14 cellular contexts compared by ENCODE assay signal in genomic region chr21:45236481-45236880, GRCh38. TPM values are rescaled to one million over a fixed set of nuclear protein-coding genes. Genes with fewer than 3 reads are reported as not detected.
DNase-seq lines count a peak whose midpoint lies in the region; ATAC-seq and TF ChIP-seq lines count a peak whose summit lies in the region.
"Had no signal": no experiment of that assay in that cellular context is flagged by ENCODE, and none has a peak within 500 bp of the region (broad histone marks: within the 10 kb centered on the region; RNA-seq: fewer than 3 reads in every experiment).

No MANE protein-coding gene starts in this region.

- no peaks in the 10 kb centered on the region for H3K36me3 Mint-ChIP-seq in effector memory CD8-positive, alpha-beta T cell (ENCODE audit: insufficient read depth)

- no peaks in the 10 kb centered on the region for H3K36me3 ChIP-seq in BE2C
- H3K36me3 ChIP-seq: breast epithelium had no signal

- intact Hi-C loops in dorsolateral prefrontal cortex (cut with DNase I): no loop called here

- peaks cover 9 to 11% of the 10 kb centered on the region in 2 donors for H3K4me1 Mint-ChIP-seq in effector memory CD8-positive, alpha-beta T cell (ENCODE audit: low read depth in 2 of 2)

- no peak for DNase-seq in BE2C
- DNase-seq in GM13976 (ENCODE audit: low spot score): no peak
- peak; percentile 20 for DNase-seq in NOMO-1 treated with DMSO at 0.1 percent for 48 hours (lab: John Stamatoyannopoulos, UW; ENCODE audit: unreplicated experiment)
- no peak for DNase-seq in effector memory CD8-positive, alpha-beta T cell
- DNase-seq in DMS53 treated with DMSO at 0.1 percent for 48 hours (lab: John Stamatoyannopoulos, UW; ENCODE audit: unreplicated experiment): no peak
- no peak for DNase-seq in dorsolateral prefrontal cortex
- DNase-seq: activated naive CD4-positive, alpha-beta T cell treated with anti-CD3 and anti-CD28 coated beads for 36 hours; kidney; NCI-H1092; NCI-H526 treated with DMSO at 0.1 percent for 48 hours; retina had no signal

- no peaks in the 10 kb centered on the region for H3K4me1 ChIP-seq in BE2C
- H3K4me1 ChIP-seq: breast epithelium had no signal

- no peak overlapping the region for H3K27ac ChIP-seq in dorsolateral prefrontal cortex
- H3K27ac ChIP-seq: breast epithelium had no signal

- H3K4me3 Mint-ChIP-seq in effector memory CD8-positive, alpha-beta T cell: no peak overlapping the region
- H3K4me3 Mint-ChIP-seq: activated naive CD4-positive, alpha-beta T cell treated with anti-CD3 and anti-CD28 coated beads for 36 hours had no signal

- TF ChIP-seq CTCF in BE2C (IDR thresholded peaks at IDR 0.05; ENCODE audit: low read depth, low read length) (peak; percentile 34), GM13976 (IDR thresholded peaks at IDR 0.05; ENCODE audit: borderline replicate concordance, control extremely low read depth, extremely low read depth, insufficient read depth, missing control alignments) (peak; percentile 15), dorsolateral prefrontal cortex (IDR thresholded peaks at IDR 0.05 in 54 of 56, conservative IDR thresholded peaks at IDR 0.05 in 2 of 56; ENCODE audit: low read depth in 1 of 56, partially characterized antibody in 56 of 56) (no peak)

- H3K27me3 Mint-ChIP-seq in effector memory CD8-positive, alpha-beta T cell: peaks cover 13 to 20% of the 10 kb centered on the region in 2 donors

- in situ Hi-C loops in GM13976 (cut with MboI; ENCODE audit: low sequenced_read_pairs, unreplicated experiment): no loop called here

- no peaks in the 10 kb centered on the region for H3K9me3 ChIP-seq in BE2C

- no peak for TF ChIP-seq POLR2A in GM18505 (IDR thresholded peaks at IDR 0.05; ENCODE audit: borderline replicate concordance, extremely low read depth, insufficient read depth, insufficient read length)

- peak; percentile 74 for ATAC-seq in effector memory CD8-positive, alpha-beta T cell (replicated peaks)
- ATAC-seq in HG03095 (IDR thresholded peaks at IDR 0.05; ENCODE audit: unreplicated experiment): no peak
- no peak for ATAC-seq in GM18505 (IDR thresholded peaks at IDR 0.05; ENCODE audit: unreplicated experiment)

- H3K27ac Mint-ChIP-seq in effector memory CD8-positive, alpha-beta T cell: no peak overlapping the region
- H3K27ac Mint-ChIP-seq: activated naive CD4-positive, alpha-beta T cell treated with anti-CD3 and anti-CD28 coated beads for 36 hours had no signal

- H3K4me3 ChIP-seq in BE2C (ENCODE audit: low read depth, low read length) (no peak overlapping the region), dorsolateral prefrontal cortex (no peak overlapping the region)
- H3K4me3 ChIP-seq: breast epithelium had no signal

- no peaks in the 10 kb centered on the region for H3K9me3 Mint-ChIP-seq in effector memory CD8-positive, alpha-beta T cell
- H3K9me3 Mint-ChIP-seq: activated naive CD4-positive, alpha-beta T cell treated with anti-CD3 and anti-CD28 coated beads for 36 hours had no signal

- no peaks in the 10 kb centered on the region for H3K27me3 ChIP-seq in BE2C
- peaks cover 0 to 48% (median 7%) of the 10 kb centered on the region in 45 donors for H3K27me3 ChIP-seq in dorsolateral prefrontal cortex

RNA-seq across cellular contexts. Expression of gene POFUT2, which starts 51.2 kb away (rescaled TPM):
- 83.0 TPM for polyA plus RNA-seq in BE2C (2012; ENCODE audit: insufficient read depth, insufficient read length, low read depth)
- total RNA-seq in dorsolateral prefrontal cortex: 10 to 100 TPM; 13.5 to 37.4 (median 20.5) TPM

Comparison
In these comparisons a context has a peak if more than half of its experiments do, and no peak if none do; other contexts are left out.
1. CTCF ChIP-seq: peak in BE2C (single experiment) and GM13976 (single experiment); none in dorsolateral prefrontal cortex (0 of 56).